In the genomic region with DNA sequence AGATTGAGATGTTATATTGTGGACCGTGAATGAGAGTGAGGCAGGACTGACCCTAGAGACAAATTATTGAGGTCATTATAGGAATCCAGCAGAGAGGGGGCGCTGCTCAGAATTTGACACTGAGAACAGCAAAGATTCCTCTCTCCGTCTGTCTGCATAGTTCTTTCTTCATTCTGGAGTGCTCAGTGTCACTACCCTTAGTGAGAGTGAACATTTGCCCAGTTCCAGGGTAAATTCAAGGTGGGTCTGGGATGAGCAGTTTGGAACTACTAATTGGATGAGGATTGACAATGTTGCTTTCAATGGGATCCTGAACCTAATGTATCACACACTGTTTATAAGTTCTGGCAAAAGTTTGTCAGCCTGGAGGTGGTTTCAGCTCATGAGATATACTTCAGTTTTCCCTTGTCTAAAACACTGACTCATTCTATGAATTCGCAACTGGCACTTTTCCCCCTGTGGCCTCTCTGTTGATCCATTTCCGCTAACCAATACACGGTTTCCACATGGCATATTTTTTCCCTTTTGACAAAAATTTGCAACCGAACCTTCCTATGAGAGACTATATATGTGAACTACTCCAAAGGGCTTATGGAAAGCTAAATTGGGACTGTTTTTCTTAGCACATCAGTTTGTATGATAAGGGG, we compare ENCODE assay signal across 21 cellular contexts.
A peak's percentile ranks its signal among the peaks of the same experiment; 100 is the strongest.
DNase-seq lines count a peak whose midpoint lies in the region; ATAC-seq, FAIRE-seq and TF ChIP-seq lines count a peak whose summit lies in the region.
"Had no signal": no experiment of that assay in that cellular context is flagged by ENCODE, and none has a peak within 500 bp of the region (broad histone marks: within the 10 kb centered on the region; RNA-seq: fewer than 3 reads in every experiment).

No MANE protein-coding gene starts in this region.

- H3K79me2 ChIP-seq in OCI-LY1 (ENCODE audit: insufficient read depth, low read length), result no peaks in the 10 kb centered on the region

- no peaks in the 10 kb centered on the region for H3K4me1 ChIP-seq in OCI-LY1 (ENCODE audit: insufficient read depth, low read length, severe bottlenecking)
- peaks cover 0 to 15% (median 5%) of the 10 kb centered on the region in 3 donors for H3K4me1 ChIP-seq in pancreas

- H3K36me3 ChIP-seq in OCI-LY1 (ENCODE audit: insufficient read depth, low read length) (no peaks in the 10 kb centered on the region), pancreas (no peaks in the 10 kb centered on the region)
- H3K36me3 ChIP-seq: tibial nerve had no signal

- no peaks in the 10 kb centered on the region for H3K36me3 Mint-ChIP-seq in endothelial cell (ENCODE audit: low read depth, unreplicated experiment)
- H3K36me3 Mint-ChIP-seq: activated naive CD4-positive, alpha-beta T cell treated with anti-CD3 and anti-CD28 coated beads, Interleukin-2, amount 50 U/mL, for 24 hours; CD4-positive, alpha-beta memory T cell; naive B cell had no signal

- 58 to 69% methylated on average over 7 of the region's 7 CpGs for WGBS in pancreas, 2 donors

- ATAC-seq in pancreas, result peak; percentile 32 to 66 (median 48)
- ATAC-seq in HG03135 (IDR thresholded peaks at IDR 0.05; ENCODE audit: unreplicated experiment), result no peak
- no peak for ATAC-seq in GM18870 (IDR thresholded peaks at IDR 0.05; ENCODE audit: unreplicated experiment)
- ATAC-seq: left ventricle myocardium superior had no signal

- no peaks in the 10 kb centered on the region for H3K27me3 Mint-ChIP-seq in endothelial cell (ENCODE audit: unreplicated experiment)
- H3K27me3 Mint-ChIP-seq: activated naive CD4-positive, alpha-beta T cell treated with anti-CD3 and anti-CD28 coated beads, Interleukin-2, amount 50 U/mL, for 24 hours; CD4-positive, alpha-beta memory T cell; naive B cell had no signal

- H3K9ac ChIP-seq in OCI-LY1 (ENCODE audit: low read length), result no peak overlapping the region

- no peaks in the 10 kb centered on the region for H3K9me3 ChIP-seq in OCI-LY1 (ENCODE audit: low read length)
- H3K9me3 ChIP-seq in pancreas, result no peaks in the 10 kb centered on the region
- H3K9me3 ChIP-seq: tibial nerve had no signal

- no peak overlapping the region for H3K4me2 ChIP-seq in OCI-LY1 (ENCODE audit: low read length)

- H3K9me3 Mint-ChIP-seq in endothelial cell (ENCODE audit: unreplicated experiment), result no peaks in the 10 kb centered on the region
- H3K9me3 Mint-ChIP-seq: activated naive CD4-positive, alpha-beta T cell treated with anti-CD3 and anti-CD28 coated beads, Interleukin-2, amount 50 U/mL, for 24 hours had no signal

- no peaks in the 10 kb centered on the region for H4K20me1 ChIP-seq in OCI-LY1 (ENCODE audit: insufficient read depth, low read length)

- H3K4me3 Mint-ChIP-seq in endothelial cell (ENCODE audit: unreplicated experiment), result no peak overlapping the region
- H3K4me3 Mint-ChIP-seq: activated naive CD4-positive, alpha-beta T cell treated with anti-CD3 and anti-CD28 coated beads, Interleukin-2, amount 50 U/mL, for 24 hours; CD4-positive, alpha-beta memory T cell; naive B cell had no signal

- H2AFZ ChIP-seq in OCI-LY1 (ENCODE audit: low read length), result no peak overlapping the region

- H3K4me1 Mint-ChIP-seq in endothelial cell (ENCODE audit: unreplicated experiment), result no peaks in the 10 kb centered on the region
- H3K4me1 Mint-ChIP-seq: activated naive CD4-positive, alpha-beta T cell treated with anti-CD3 and anti-CD28 coated beads, Interleukin-2, amount 50 U/mL, for 24 hours; CD4-positive, alpha-beta memory T cell; naive B cell had no signal

- no peaks in the 10 kb centered on the region for H3F3A ChIP-seq in OCI-LY1 (ENCODE audit: insufficient read depth, low read length)

- FAIRE-seq in pancreas (lab: Jason Lieb, UNC), result no peak
- FAIRE-seq: RCC 7860 had no signal

- TF ChIP-seq CTCF in GM12873 (IDR thresholded peaks at IDR 0.05; ENCODE audit: insufficient read depth, low read depth, low read length, missing control alignments), result peak; percentile 13
- peak; percentile 47; the same call in 1 of the 2 replicates for TF ChIP-seq CTCF in OCI-LY1 (IDR thresholded peaks at IDR 0.05; ENCODE audit: low read length)
- peak; percentile 64 for TF ChIP-seq CTCF in endothelial cell (IDR thresholded peaks at IDR 0.05; ENCODE audit: unreplicated experiment)
- no peak for TF ChIP-seq CTCF in pancreas (IDR thresholded peaks at IDR 0.05)

- intact Hi-C loops in pancreas (cut with DNase I), result no loop called here

- no peak overlapping the region for H3K27ac ChIP-seq in OCI-LY1 (ENCODE audit: low read depth, low read length, poor library complexity, severe bottlenecking)
- no peak overlapping the region for H3K27ac ChIP-seq in pancreas
- H3K27ac ChIP-seq: tibial nerve had no signal

- H3K4me3 ChIP-seq in OCI-LY1 (ENCODE audit: low read depth, low read length, poor library complexity, severe bottlenecking), result no peak overlapping the region
- no peak overlapping the region for H3K4me3 ChIP-seq in pancreas
- H3K4me3 ChIP-seq: tibial nerve had no signal

- H3K27me3 ChIP-seq in OCI-LY1 (ENCODE audit: insufficient read depth, low read length) (no peaks in the 10 kb centered on the region), pancreas (no peaks in the 10 kb centered on the region)
- H3K27me3 ChIP-seq: tibial nerve had no signal

- DNase-seq in endothelial cell (ENCODE audit: low spot score) (peak; percentile 45), pancreas (no peak), AG08395 (ENCODE audit: low spot score) (no peak), epidermal melanocyte (ENCODE audit: insufficient read length, low spot score) (no peak)
- DNase-seq: activated CD4-positive, CD25-positive, alpha-beta regulatory T cell treated with anti-CD3 and anti-CD28 coated beads, Interleukin-2, amount 50 U/mL, for 72 hours; activated CD8-positive, alpha-beta memory T cell treated with anti-CD3 and anti-CD28 coated beads, Interleukin-2, amount 50 U/mL, for 48 hours; caudate nucleus; CD4-positive, alpha-beta memory T cell; left ventricle myocardium superior; naive B cell; NCI-H2029; NCI-H526; stimulated activated CD4-positive, alpha-beta T cell treated with anti-CD3 and anti-CD28 coated beads, Interleukin-1b, Interleukin-23, amount 100 ng/mL, for 48 hours; T-helper 2 cell had no signal

- no peaks in the 10 kb centered on the region for H3K9me2 ChIP-seq in OCI-LY1 (ENCODE audit: low read depth, low read length)

- no peak overlapping the region for H3K27ac Mint-ChIP-seq in endothelial cell (ENCODE audit: unreplicated experiment)
- H3K27ac Mint-ChIP-seq: activated naive CD4-positive, alpha-beta T cell treated with anti-CD3 and anti-CD28 coated beads, Interleukin-2, amount 50 U/mL, for 24 hours; CD4-positive, alpha-beta memory T cell; naive B cell had no signal

Comparison
In these comparisons a context has a peak if more than half of its experiments do, and no peak if none do; other contexts are left out.
1. CTCF ChIP-seq: peak in GM12873 (single experiment), OCI-LY1 (single experiment) and endothelial cell (single experiment); none in pancreas (0 of 4).
2. ATAC-seq: peak in pancreas (4 of 4); none in HG03135 (single experiment) and GM18870 (single experiment).